In the genomic region with DNA sequence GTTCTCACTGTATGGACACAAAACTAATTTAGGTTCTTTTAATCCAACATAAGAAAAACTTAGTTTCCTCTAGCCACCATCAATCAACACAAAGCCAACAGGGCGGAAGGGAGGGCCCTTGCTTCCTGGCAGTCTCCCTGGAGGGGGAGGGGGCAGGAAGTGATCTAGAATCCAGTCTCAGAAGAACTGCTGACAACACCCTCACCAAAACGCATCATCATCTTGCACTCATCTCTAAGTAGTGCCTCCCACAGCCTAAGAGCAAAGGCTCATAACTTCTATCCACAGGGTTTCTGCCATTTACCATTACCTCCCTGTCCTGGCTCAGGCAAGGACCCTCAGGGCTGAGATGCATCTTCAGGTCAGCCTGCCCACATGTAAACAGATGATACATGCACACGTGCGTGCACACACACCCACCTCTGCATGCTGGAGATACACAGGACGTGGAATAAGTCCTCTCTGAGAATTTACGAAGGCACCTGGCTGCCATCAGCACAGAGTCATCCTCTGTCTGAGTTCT, we compare ENCODE assay signal across 1 cellular context.
TF ChIP-seq lines count a peak whose summit lies in the region.

No MANE protein-coding gene starts in this region.

TF ChIP-seq in K562, 482 proteins besides CTCF, POLR2A, EP300 and RAD21 (continued from another document and continues in another):
- TF ChIP-seq, protein P1, sequence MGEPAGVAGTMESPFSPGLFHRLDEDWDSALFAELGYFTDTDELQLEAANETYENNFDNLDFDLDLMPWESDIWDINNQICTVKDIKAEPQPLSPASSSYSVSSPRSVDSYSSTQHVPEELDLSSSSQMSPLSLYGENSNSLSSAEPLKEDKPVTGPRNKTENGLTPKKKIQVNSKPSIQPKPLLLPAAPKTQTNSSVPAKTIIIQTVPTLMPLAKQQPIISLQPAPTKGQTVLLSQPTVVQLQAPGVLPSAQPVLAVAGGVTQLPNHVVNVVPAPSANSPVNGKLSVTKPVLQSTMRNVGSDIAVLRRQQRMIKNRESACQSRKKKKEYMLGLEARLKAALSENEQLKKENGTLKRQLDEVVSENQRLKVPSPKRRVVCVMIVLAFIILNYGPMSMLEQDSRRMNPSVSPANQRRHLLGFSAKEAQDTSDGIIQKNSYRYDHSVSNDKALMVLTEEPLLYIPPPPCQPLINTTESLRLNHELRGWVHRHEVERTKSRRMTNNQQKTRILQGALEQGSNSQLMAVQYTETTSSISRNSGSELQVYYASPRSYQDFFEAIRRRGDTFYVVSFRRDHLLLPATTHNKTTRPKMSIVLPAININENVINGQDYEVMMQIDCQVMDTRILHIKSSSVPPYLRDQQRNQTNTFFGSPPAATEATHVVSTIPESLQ (CRISPR knock-in tag; IDR thresholded peaks at IDR 0.05), result no peak
- TF ChIP-seq, protein P2, sequence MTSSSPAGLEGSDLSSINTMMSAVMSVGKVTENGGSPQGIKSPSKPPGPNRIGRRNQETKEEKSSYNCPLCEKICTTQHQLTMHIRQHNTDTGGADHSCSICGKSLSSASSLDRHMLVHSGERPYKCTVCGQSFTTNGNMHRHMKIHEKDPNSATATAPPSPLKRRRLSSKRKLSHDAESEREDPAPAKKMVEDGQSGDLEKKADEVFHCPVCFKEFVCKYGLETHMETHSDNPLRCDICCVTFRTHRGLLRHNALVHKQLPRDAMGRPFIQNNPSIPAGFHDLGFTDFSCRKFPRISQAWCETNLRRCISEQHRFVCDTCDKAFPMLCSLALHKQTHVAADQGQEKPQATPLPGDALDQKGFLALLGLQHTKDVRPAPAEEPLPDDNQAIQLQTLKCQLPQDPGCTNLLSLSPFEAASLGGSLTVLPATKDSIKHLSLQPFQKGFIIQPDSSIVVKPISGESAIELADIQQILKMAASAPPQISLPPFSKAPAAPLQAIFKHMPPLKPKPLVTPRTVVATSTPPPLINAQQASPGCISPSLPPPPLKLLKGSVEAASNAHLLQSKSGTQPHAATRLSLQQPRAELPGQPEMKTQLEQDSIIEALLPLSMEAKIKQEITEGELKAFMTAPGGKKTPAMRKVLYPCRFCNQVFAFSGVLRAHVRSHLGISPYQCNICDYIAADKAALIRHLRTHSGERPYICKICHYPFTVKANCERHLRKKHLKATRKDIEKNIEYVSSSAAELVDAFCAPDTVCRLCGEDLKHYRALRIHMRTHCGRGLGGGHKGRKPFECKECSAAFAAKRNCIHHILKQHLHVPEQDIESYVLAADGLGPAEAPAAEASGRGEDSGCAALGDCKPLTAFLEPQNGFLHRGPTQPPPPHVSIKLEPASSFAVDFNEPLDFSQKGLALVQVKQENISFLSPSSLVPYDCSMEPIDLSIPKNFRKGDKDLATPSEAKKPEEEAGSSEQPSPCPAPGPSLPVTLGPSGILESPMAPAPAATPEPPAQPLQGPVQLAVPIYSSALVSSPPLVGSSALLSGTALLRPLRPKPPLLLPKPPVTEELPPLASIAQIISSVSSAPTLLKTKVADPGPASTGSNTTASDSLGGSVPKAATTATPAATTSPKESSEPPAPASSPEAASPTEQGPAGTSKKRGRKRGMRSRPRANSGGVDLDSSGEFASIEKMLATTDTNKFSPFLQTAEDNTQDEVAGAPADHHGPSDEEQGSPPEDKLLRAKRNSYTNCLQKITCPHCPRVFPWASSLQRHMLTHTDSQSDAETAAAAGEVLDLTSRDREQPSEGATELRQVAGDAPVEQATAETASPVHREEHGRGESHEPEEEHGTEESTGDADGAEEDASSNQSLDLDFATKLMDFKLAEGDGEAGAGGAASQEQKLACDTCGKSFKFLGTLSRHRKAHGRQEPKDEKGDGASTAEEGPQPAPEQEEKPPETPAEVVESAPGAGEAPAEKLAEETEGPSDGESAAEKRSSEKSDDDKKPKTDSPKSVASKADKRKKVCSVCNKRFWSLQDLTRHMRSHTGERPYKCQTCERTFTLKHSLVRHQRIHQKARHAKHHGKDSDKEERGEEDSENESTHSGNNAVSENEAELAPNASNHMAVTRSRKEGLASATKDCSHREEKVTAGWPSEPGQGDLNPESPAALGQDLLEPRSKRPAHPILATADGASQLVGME (CRISPR knock-in tag; IDR thresholded peaks at IDR 0.05), result no peak
- TF ChIP-seq GABPB1 (CRISPR knock-in tag; IDR thresholded peaks at IDR 0.05), result peak; percentile 54; the same call in 1 of the 2 replicates
- TF ChIP-seq NFE2 (IDR thresholded peaks at IDR 0.05; ENCODE audit: low read depth), result peak; percentile 68
- TF ChIP-seq ZFPM2 (CRISPR knock-in tag; IDR thresholded peaks at IDR 0.05), result no peak
- TF ChIP-seq FOXJ3 (CRISPR knock-in tag; IDR thresholded peaks at IDR 0.05), result no peak
- no peak for TF ChIP-seq ADNP (tag; IDR thresholded peaks at IDR 0.05)
- no peak for TF ChIP-seq ZNF740 (CRISPR knock-in tag; IDR thresholded peaks at IDR 0.05)
- no peak for TF ChIP-seq ZNF740 (tag; IDR thresholded peaks at IDR 0.05)
- TF ChIP-seq, protein P3, sequence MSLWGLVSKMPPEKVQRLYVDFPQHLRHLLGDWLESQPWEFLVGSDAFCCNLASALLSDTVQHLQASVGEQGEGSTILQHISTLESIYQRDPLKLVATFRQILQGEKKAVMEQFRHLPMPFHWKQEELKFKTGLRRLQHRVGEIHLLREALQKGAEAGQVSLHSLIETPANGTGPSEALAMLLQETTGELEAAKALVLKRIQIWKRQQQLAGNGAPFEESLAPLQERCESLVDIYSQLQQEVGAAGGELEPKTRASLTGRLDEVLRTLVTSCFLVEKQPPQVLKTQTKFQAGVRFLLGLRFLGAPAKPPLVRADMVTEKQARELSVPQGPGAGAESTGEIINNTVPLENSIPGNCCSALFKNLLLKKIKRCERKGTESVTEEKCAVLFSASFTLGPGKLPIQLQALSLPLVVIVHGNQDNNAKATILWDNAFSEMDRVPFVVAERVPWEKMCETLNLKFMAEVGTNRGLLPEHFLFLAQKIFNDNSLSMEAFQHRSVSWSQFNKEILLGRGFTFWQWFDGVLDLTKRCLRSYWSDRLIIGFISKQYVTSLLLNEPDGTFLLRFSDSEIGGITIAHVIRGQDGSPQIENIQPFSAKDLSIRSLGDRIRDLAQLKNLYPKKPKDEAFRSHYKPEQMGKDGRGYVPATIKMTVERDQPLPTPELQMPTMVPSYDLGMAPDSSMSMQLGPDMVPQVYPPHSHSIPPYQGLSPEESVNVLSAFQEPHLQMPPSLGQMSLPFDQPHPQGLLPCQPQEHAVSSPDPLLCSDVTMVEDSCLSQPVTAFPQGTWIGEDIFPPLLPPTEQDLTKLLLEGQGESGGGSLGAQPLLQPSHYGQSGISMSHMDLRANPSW (CRISPR knock-in tag; IDR thresholded peaks at IDR 0.05), result no peak
- no peak for TF ChIP-seq CBX1 (IDR thresholded peaks at IDR 0.05; ENCODE audit: low read depth)
- TF ChIP-seq ZFP36 (IDR thresholded peaks at IDR 0.05; ENCODE audit: low read depth, low read length, partially characterized antibody), result no peak
- TF ChIP-seq BCL6 (CRISPR knock-in tag; IDR thresholded peaks at IDR 0.05), result no peak
- TF ChIP-seq BRCA1 (IDR thresholded peaks at IDR 0.05), result no peak
- no peak for TF ChIP-seq BRCA1 (CRISPR knock-in tag; IDR thresholded peaks at IDR 0.05)
- no peak for TF ChIP-seq ZNF395 (CRISPR knock-in tag; IDR thresholded peaks at IDR 0.05)
- no peak for TF ChIP-seq POU5F1 (IDR thresholded peaks at IDR 0.05; ENCODE audit: borderline replicate concordance, low read depth, low read length, partially characterized antibody)
- TF ChIP-seq, protein P4, sequence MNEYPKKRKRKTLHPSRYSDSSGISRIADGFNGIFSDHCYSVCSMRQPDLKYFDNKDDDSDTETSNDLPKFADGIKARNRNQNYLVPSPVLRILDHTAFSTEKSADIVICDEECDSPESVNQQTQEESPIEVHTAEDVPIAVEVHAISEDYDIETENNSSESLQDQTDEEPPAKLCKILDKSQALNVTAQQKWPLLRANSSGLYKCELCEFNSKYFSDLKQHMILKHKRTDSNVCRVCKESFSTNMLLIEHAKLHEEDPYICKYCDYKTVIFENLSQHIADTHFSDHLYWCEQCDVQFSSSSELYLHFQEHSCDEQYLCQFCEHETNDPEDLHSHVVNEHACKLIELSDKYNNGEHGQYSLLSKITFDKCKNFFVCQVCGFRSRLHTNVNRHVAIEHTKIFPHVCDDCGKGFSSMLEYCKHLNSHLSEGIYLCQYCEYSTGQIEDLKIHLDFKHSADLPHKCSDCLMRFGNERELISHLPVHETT (CRISPR knock-in tag; conservative IDR thresholded peaks at IDR 0.05 in 1 of 2, IDR thresholded peaks at IDR 0.05 in 1 of 2), result peak in 1 of 2 experiments; percentile 45; a peak in 2 of 4 replicates
- no peak for TF ChIP-seq ZNF507 (tag; conservative IDR thresholded peaks at IDR 0.05)
- 0 out of 2 replicates have a peak, but pooled peaks have one; percentile 13 for TF ChIP-seq NCOA1 (IDR thresholded peaks at IDR 0.05; ENCODE audit: low read depth)
- no peak for TF ChIP-seq POLR2AphosphoS5 (IDR thresholded peaks at IDR 0.05; ENCODE audit: control insufficient read depth, insufficient read depth, low read depth, low read length)
- TF ChIP-seq ZNF79 (CRISPR knock-in tag; IDR thresholded peaks at IDR 0.05; ENCODE audit: low read depth), result no peak
- TF ChIP-seq MTA3 (IDR thresholded peaks at IDR 0.05; ENCODE audit: borderline replicate concordance), result 0 out of 2 replicates have a peak, but pooled peaks have one; percentile 25
- peak; percentile 24; the same call in 1 of the 2 replicates for TF ChIP-seq GATAD2B (IDR thresholded peaks at IDR 0.05; ENCODE audit: borderline replicate concordance)
- no peak for TF ChIP-seq RBM15 (IDR thresholded peaks at IDR 0.05; ENCODE audit: insufficient read depth, low read length)
- TF ChIP-seq RCOR1 (IDR thresholded peaks at IDR 0.05; ENCODE audit: borderline replicate concordance in 1 of 2, low read depth in 2 of 2, low read length in 2 of 2), result peak in 1 of 2 experiments; percentile 48; a peak in 1 of 4 replicates
- TF ChIP-seq, protein P5, sequence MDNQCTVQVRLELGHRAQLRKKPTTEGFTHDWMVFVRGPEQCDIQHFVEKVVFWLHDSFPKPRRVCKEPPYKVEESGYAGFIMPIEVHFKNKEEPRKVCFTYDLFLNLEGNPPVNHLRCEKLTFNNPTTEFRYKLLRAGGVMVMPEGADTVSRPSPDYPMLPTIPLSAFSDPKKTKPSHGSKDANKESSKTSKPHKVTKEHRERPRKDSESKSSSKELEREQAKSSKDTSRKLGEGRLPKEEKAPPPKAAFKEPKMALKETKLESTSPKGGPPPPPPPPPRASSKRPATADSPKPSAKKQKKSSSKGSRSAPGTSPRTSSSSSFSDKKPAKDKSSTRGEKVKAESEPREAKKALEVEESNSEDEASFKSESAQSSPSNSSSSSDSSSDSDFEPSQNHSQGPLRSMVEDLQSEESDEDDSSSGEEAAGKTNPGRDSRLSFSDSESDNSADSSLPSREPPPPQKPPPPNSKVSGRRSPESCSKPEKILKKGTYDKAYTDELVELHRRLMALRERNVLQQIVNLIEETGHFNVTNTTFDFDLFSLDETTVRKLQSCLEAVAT (IDR thresholded peaks at IDR 0.05), result no peak
- TF ChIP-seq RHOXF2B (CRISPR knock-in tag; conservative IDR thresholded peaks at IDR 0.05), result 0 out of 2 replicates have a peak, but pooled peaks have one; percentile 10
- TF ChIP-seq, protein P6, sequence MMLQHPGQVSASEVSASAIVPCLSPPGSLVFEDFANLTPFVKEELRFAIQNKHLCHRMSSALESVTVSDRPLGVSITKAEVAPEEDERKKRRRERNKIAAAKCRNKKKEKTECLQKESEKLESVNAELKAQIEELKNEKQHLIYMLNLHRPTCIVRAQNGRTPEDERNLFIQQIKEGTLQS (IDR thresholded peaks at IDR 0.05), result peak; percentile 55
- TF ChIP-seq, protein P6 (CRISPR knock-in tag; conservative IDR thresholded peaks at IDR 0.05), result no peak
- no peak for TF ChIP-seq MCM2 (IDR thresholded peaks at IDR 0.05; ENCODE audit: low read depth)
- TF ChIP-seq ETV1 (tag; conservative IDR thresholded peaks at IDR 0.05; ENCODE audit: low read depth), result peak; percentile 87
- no peak for TF ChIP-seq NFYB (IDR thresholded peaks at IDR 0.05; ENCODE audit: extremely low read depth, insufficient read length)
- TF ChIP-seq ZNF444 (CRISPR knock-in tag; IDR thresholded peaks at IDR 0.05), result no peak
- TF ChIP-seq, protein P7, sequence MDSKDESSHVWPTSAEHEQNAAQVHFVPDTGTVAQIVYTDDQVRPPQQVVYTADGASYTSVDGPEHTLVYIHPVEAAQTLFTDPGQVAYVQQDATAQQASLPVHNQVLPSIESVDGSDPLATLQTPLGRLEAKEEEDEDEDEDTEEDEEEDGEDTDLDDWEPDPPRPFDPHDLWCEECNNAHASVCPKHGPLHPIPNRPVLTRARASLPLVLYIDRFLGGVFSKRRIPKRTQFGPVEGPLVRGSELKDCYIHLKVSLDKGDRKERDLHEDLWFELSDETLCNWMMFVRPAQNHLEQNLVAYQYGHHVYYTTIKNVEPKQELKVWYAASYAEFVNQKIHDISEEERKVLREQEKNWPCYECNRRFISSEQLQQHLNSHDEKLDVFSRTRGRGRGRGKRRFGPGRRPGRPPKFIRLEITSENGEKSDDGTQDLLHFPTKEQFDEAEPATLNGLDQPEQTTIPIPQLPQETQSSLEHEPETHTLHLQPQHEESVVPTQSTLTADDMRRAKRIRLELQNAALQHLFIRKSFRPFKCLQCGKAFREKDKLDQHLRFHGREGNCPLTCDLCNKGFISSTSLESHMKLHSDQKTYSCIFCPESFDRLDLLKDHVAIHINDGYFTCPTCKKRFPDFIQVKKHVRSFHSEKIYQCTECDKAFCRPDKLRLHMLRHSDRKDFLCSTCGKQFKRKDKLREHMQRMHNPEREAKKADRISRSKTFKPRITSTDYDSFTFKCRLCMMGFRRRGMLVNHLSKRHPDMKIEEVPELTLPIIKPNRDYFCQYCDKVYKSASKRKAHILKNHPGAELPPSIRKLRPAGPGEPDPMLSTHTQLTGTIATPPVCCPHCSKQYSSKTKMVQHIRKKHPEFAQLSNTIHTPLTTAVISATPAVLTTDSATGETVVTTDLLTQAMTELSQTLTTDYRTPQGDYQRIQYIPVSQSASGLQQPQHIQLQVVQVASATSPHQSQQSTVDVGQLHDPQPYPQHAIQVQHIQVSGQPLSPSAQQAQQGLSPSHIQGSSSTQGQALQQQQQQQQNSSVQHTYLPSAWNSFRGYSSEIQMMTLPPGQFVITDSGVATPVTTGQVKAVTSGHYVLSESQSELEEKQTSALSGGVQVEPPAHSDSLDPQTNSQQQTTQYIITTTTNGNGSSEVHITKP (IDR thresholded peaks at IDR 0.05; ENCODE audit: partially characterized antibody), result peak; percentile 25
- TF ChIP-seq TSC22D4 (tag; IDR thresholded peaks at IDR 0.05), result no peak
